ENCODE assay signal across 1 cellular context in the genomic region with DNA sequence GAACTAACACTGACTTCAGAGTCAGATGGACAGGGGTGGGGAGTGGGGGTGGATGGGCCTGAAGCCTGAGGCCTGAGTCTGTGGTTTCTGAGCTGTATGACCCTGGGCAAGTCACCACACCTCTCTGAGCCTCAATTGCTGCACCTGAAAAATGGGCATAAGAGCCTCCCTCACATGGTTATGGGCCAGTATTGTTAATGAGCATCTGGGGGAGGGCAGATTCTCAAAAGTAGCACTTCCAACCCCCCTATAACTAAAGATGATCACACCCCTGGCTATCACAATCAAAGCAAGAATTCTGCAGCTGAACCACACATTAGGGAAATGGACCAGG.
TF ChIP-seq lines count a peak whose summit lies in the region.

No MANE protein-coding gene starts in this region.

TF ChIP-seq in neural cell, 6 proteins besides CTCF, POLR2A, EP300 and RAD21 (continued from another document):
- TF ChIP-seq TAF1 (IDR thresholded peaks at IDR 0.05; ENCODE audit: low read depth) = no peak
